8 cellular contexts compared by ENCODE assay signal in genomic region chr9:136138566-136138965, GRCh38. TPM values are rescaled to one million over a fixed set of nuclear protein-coding genes. Genes with fewer than 3 reads are reported as not detected.
DNase-seq lines count a peak whose midpoint lies in the region; ATAC-seq, FAIRE-seq and TF ChIP-seq lines count a peak whose summit lies in the region.

No MANE protein-coding gene starts in this region.

- H2AK5ac ChIP-seq in H1 (ENCODE audit: low read depth, low read length) = no peak overlapping the region

- peak overlapping the region; percentile 81; the same call in 1 of the 2 replicates for H2BK12ac ChIP-seq in H1 (ENCODE audit: low read depth, low read length)

- TF ChIP-seq RAD21 in H1 (IDR thresholded peaks at IDR 0.05 in 1 of 2, conservative IDR thresholded peaks at IDR 0.05 in 1 of 2; ENCODE audit: low read depth in 2 of 2, low read length in 2 of 2) = peak; percentile 68 to 77

- H4K8ac ChIP-seq in H1 (ENCODE audit: extremely low read depth, insufficient read depth, low read length) = peak overlapping the region; percentile 60; the same call in 1 of the 2 replicates

- no peak overlapping the region for H3K23ac ChIP-seq in H1 (ENCODE audit: insufficient read length)

- H4K5ac ChIP-seq in H1 (ENCODE audit: insufficient read length, low read depth, low read length) = peak overlapping the region; percentile 8

- H3K36me3 ChIP-seq in H1 (ENCODE audit: control insufficient read depth in 2 of 4, insufficient read depth in 4 of 4, low read length in 3 of 4) = no peaks in the 10 kb centered on the region
- no peaks in the 10 kb centered on the region for H3K36me3 ChIP-seq in heart left ventricle

- no peak overlapping the region for H3K9ac ChIP-seq in H1 (replicated peaks in 1 of 4; ENCODE audit: extremely low read depth in 1 of 4, low read depth in 3 of 4, low read length in 3 of 4)

- peak overlapping the region; percentile 79 for H2BK120ac ChIP-seq in H1 (replicated peaks; ENCODE audit: low read depth, low read length)

- TF ChIP-seq CTCF in AG10803 (conservative IDR thresholded peaks at IDR 0.05; ENCODE audit: low read length) = peak; percentile 20; the same call in 1 of the 2 replicates
- peak; percentile 55 for TF ChIP-seq CTCF in GM12875 (IDR thresholded peaks at IDR 0.05; ENCODE audit: borderline replicate concordance, insufficient read depth, low read depth, low read length)
- TF ChIP-seq CTCF in H1 (IDR thresholded peaks at IDR 0.05; ENCODE audit: control extremely low read depth in 1 of 3, insufficient read depth in 1 of 3, low read depth in 1 of 3, low read length in 3 of 3) = peak in 2 of 3 experiments; percentile 78 to 95; a peak in 3 of 4 replicates
- peak in 3 of 12 donors; percentile 9 to 26 (median 26) for TF ChIP-seq CTCF in heart left ventricle (IDR thresholded peaks at IDR 0.05)

- ATAC-seq in heart left ventricle (no peak), GM21717 (IDR thresholded peaks at IDR 0.05; ENCODE audit: unreplicated experiment) (no peak)

- peak overlapping the region; percentile 52 for H3K18ac ChIP-seq in H1 (ENCODE audit: extremely low read depth, low read length)

- peaks cover 4 to 10% (median 10%) of the 10 kb centered on the region in 4 experiments; a peak in 6 of 7 replicates for H3K27me3 ChIP-seq in H1 (replicated peaks in 1 of 4; ENCODE audit: control insufficient read depth in 3 of 4, extremely low read depth in 1 of 4, insufficient read depth in 3 of 4, low read length in 3 of 4)
- peaks cover 0 to 49% (median 25%) of the 10 kb centered on the region in 9 donors for H3K27me3 ChIP-seq in heart left ventricle

- H3K56ac ChIP-seq in H1 (replicated peaks; ENCODE audit: insufficient read length, low read depth, low read length) = peak overlapping the region; percentile 70

- FAIRE-seq in H1 (lab: Jason Lieb, UNC) = peak; percentile 81

- no peak overlapping the region for H2BK15ac ChIP-seq in H1 (ENCODE audit: low read length)

- TF ChIP-seq EP300 in H1 (IDR thresholded peaks at IDR 0.05; ENCODE audit: borderline replicate concordance in 1 of 2, low read depth in 2 of 2, low read length in 2 of 2) = no peak

- no peak overlapping the region for H2AFZ ChIP-seq in H1 (ENCODE audit: low read length)

- H3K4ac ChIP-seq in H1 (replicated peaks; ENCODE audit: insufficient read length, low read depth, low read length) = no peak overlapping the region

- peak overlapping the region; percentile 98; the same call in 1 of the 2 replicates for H2BK20ac ChIP-seq in H1 (ENCODE audit: low read length)

- peaks cover under 1% of the 10 kb centered on the region; the same call in 1 of the 2 replicates for H3K23me2 ChIP-seq in H1 (ENCODE audit: low read depth, low read length)

- POLR2A ChIA-PET in H1 (lab: Charles Lee; ENCODE audit: partially characterized antibody) = interaction anchor here (0.8 to 1.2 kb wide), 5 partner anchors 10 to 1439 kb away, joined by 3 to 4 read pairs (median 3); partner anchors contain the start of gene LHX3

- no peaks in the 10 kb centered on the region for H3K79me2 ChIP-seq in H1 (ENCODE audit: control insufficient read depth in 1 of 2, insufficient read depth in 2 of 2, low read length in 2 of 2)

- intact Hi-C loops in heart left ventricle (cut with DNase I) = no loop called here

- H3K4me3 ChIP-seq in AG10803 (ENCODE audit: low read length) = no peak overlapping the region
- H3K4me3 ChIP-seq in GM12875 (ENCODE audit: low read depth, low read length) = no peak overlapping the region
- H3K4me3 ChIP-seq in H1 (ENCODE audit: extremely low read depth in 1 of 4, insufficient read depth in 2 of 4, low read depth in 3 of 4, low read length in 4 of 4) = 0 out of 8 replicates have a peak overlapping the region, but pooled peaks of 1 of the 4 experiments have one; percentile 20
- H3K4me3 ChIP-seq in heart left ventricle = no peak overlapping the region

- 18% methylated on average over 9 of the region's 9 CpGs; no CpG with 5 or more reads in 1 of the 2 experiments for WGBS in H1 (ENCODE audit: extremely low coverage in 1 of 2, insufficient coverage in 1 of 2, insufficient read length in 1 of 2, insufficient replicate concordance in 2 of 2, low coverage in 1 of 2, low lambda C conversion rate in 2 of 2, missing lambda C conversion rate in 1 of 2), 2 experiments
- WGBS in heart left ventricle, 4 donors = 11 to 24% (median 15%) methylated on average over 7 to 9 of the region's 9 CpGs

- peak overlapping the region; percentile 90; the same call in 1 of the 2 replicates for H2BK5ac ChIP-seq in H1 (ENCODE audit: low read depth, low read length)

- TF ChIP-seq POLR2A in H1 (IDR thresholded peaks at IDR 0.05; ENCODE audit: control extremely low read depth in 1 of 2, low read depth in 2 of 2, low read length in 2 of 2) = no peak
- TF ChIP-seq POLR2A in heart left ventricle (IDR thresholded peaks at IDR 0.05) = no peak

- no peaks in the 10 kb centered on the region for H3K79me1 ChIP-seq in H1 (ENCODE audit: low read depth, low read length)

- no peaks in the 10 kb centered on the region for H4K20me1 ChIP-seq in H1 (replicated peaks in 1 of 2; ENCODE audit: control insufficient read depth in 1 of 2, insufficient read depth in 2 of 2, low read length in 2 of 2)

- H3K27ac ChIP-seq in H1 (ENCODE audit: low read depth, low read length) (no peak overlapping the region), heart left ventricle (no peak overlapping the region)

- peak overlapping the region; percentile 86 for H4K91ac ChIP-seq in H1 (replicated peaks; ENCODE audit: insufficient read length, low read length)

- CTCF ChIA-PET in H1 (lab: Charles Lee; ENCODE audit: partially characterized antibody) = interaction anchor here (0.5 to 3.0 kb wide), 51 partner anchors 9 to 572 kb away, joined by 3 to 15 read pairs (median 4); no protein-coding TSS in a partner anchor

- H3K14ac ChIP-seq in H1 (ENCODE audit: insufficient read length) = no peak overlapping the region

- no peak overlapping the region; a peak in 1 of 4 replicates for H3K4me2 ChIP-seq in H1 (ENCODE audit: insufficient read depth in 1 of 2, low read depth in 2 of 2, low read length in 2 of 2)

- H3K4me1 ChIP-seq in H1 (replicated peaks in 1 of 4; ENCODE audit: control insufficient read depth in 3 of 4, insufficient read depth in 4 of 4, low read length in 3 of 4) (peaks cover 3 to 28% (median 18%) of the 10 kb centered on the region in 4 experiments), heart left ventricle (peaks cover 0 to 18% (median 1%) of the 10 kb centered on the region in 12 donors)

- H3K9me3 ChIP-seq in H1 (ENCODE audit: insufficient read depth in 2 of 2, low read depth in 1 of 2, low read length in 1 of 2) (no peaks in the 10 kb centered on the region), heart left ventricle (no peaks in the 10 kb centered on the region)

- DNase-seq in AG10803 (ENCODE audit: low read depth) (no peak), OCI-M1 (lab: John Stamatoyannopoulos, UW) (peak; percentile 29), H1 (ENCODE audit: low read depth in 1 of 2, low spot score in 2 of 2) (peak; percentile 66 to 95), AG20443 (ENCODE audit: low spot score) (no peak), heart left ventricle (no peak)
- peak; percentile 16 for DNase-seq in stimulated activated CD8-positive, alpha-beta memory T cell treated with anti-CD3 and anti-CD28 coated beads, Interleukin-7, amount 100 ng/mL, for 24 hours (ENCODE audit: low read depth)

TF ChIP-seq in H1, 55 proteins besides CTCF, POLR2A, EP300 and RAD21 (continues in another document):
- TF ChIP-seq SP4 (IDR thresholded peaks at IDR 0.05; ENCODE audit: low read length) (no peak), HDAC6 (IDR thresholded peaks at IDR 0.05; ENCODE audit: low read depth, low read length) (no peak), HDAC2 (IDR thresholded peaks at IDR 0.05; ENCODE audit: borderline replicate concordance in 1 of 2, low read depth in 2 of 2, low read length in 2 of 2) (0 out of 4 replicates have a peak, but pooled peaks of 1 of the 2 experiments have one; percentile 32), CREB1 (IDR thresholded peaks at IDR 0.05) (peak; percentile 42; the same call in 1 of the 2 replicates), FOSL1 (IDR thresholded peaks at IDR 0.05; ENCODE audit: insufficient read depth, low read depth, low read length) (no peak), PHF8 (conservative IDR thresholded peaks at IDR 0.05; ENCODE audit: low read depth, low read length) (no peak), SUZ12 (IDR thresholded peaks at IDR 0.05; ENCODE audit: low read length) (no peak), SIN3A (conservative IDR thresholded peaks at IDR 0.05 in 1 of 2, IDR thresholded peaks at IDR 0.05 in 1 of 2; ENCODE audit: low read depth in 1 of 2, low read length in 2 of 2) (no peak), GTF2F1 (IDR thresholded peaks at IDR 0.05; ENCODE audit: borderline replicate concordance, low read depth, low read length) (no peak), MAX (IDR thresholded peaks at IDR 0.05) (peak; percentile 61; the same call in 1 of the 2 replicates), EGR1 (IDR thresholded peaks at IDR 0.05; ENCODE audit: borderline replicate concordance, low read depth, low read length) (no peak)

RNA-seq across cellular contexts. Expression of gene TMEM250, which starts 19.9 kb away (rescaled TPM):
- total RNA-seq in H1 (2021; fragmentation: NEBNext Ultra II Directional; extraction: Animal tissue kit (Norgen Biotek cat#: 25700)) = 34.9 and 35.3 TPM in 2 replicates
- polyA plus RNA-seq in H1 (2011; rRNA removed) (22.3 and 36.1 TPM in 2 replicates), heart left ventricle (10 to 100 TPM; 11.6 to 37.0 TPM)
- 29.7 TPM for polyA plus RNA-seq in H1 (2011; cell fraction: cytosol; rRNA removed)
- 51.9 TPM for polyA plus RNA-seq in H1 (2011; cell fraction: nucleus; rRNA removed)
- 27.3 to 39.7 TPM (median 36.4 TPM) in 4 replicates for polyA plus RNA-seq in H1 (2012, experiment 1 of 2)
- 42.5 TPM for polyA plus RNA-seq in H1 (2012, experiment 2 of 2)
- polyA plus RNA-seq in H1 (2013, experiment 1 of 2) = 22.7 TPM
- polyA plus RNA-seq in H1 (2013, experiment 2 of 2) = 22.4 TPM
- 16.0 TPM in 2 replicates for polyA minus RNA-seq in H1 (2011; rRNA and poly(A)+ RNA removed)
- 31.0 TPM for polyA minus RNA-seq in H1 (2011; cell fraction: cytosol; rRNA and poly(A)+ RNA removed)
- polyA minus RNA-seq in H1 (2011; cell fraction: nucleus; rRNA and poly(A)+ RNA removed) = 33.8 TPM
- total RNA-seq in heart left ventricle = 10 to 100 TPM; 15.5 to 34.3 (median 19.9) TPM

RNA-seq across cellular contexts. Expression of gene NACC2, which starts 43.5 kb away (rescaled TPM):
- total RNA-seq in H1 (2021; fragmentation: NEBNext Ultra II Directional; extraction: Animal tissue kit (Norgen Biotek cat#: 25700)) = 13.6 and 14.0 TPM in 2 replicates
- polyA plus RNA-seq in H1 (2011; rRNA removed) (8.3 and 14.9 TPM in 2 replicates), heart left ventricle (10 to 100 TPM; 17.9 to 39.1 TPM)
- 10.8 TPM for polyA plus RNA-seq in H1 (2011; cell fraction: cytosol; rRNA removed)
- 16.7 TPM for polyA plus RNA-seq in H1 (2011; cell fraction: nucleus; rRNA removed)
- 6.6 to 9.5 TPM (median 8.4 TPM) in 4 replicates for polyA plus RNA-seq in H1 (2012, experiment 1 of 2)
- 5.6 TPM for polyA plus RNA-seq in H1 (2012, experiment 2 of 2)
- 6.3 TPM for polyA plus RNA-seq in H1 (2013, experiment 1 of 2)
- 6.3 TPM for polyA plus RNA-seq in H1 (2013, experiment 2 of 2)
- polyA minus RNA-seq in H1 (2011; rRNA and poly(A)+ RNA removed) = 6.4 and 8.3 TPM in 2 replicates
- 12.7 TPM for polyA minus RNA-seq in H1 (2011; cell fraction: cytosol; rRNA and poly(A)+ RNA removed)
- polyA minus RNA-seq in H1 (2011; cell fraction: nucleus; rRNA and poly(A)+ RNA removed) = 10.0 TPM
- total RNA-seq in heart left ventricle = 10 to 100 TPM; 38.7 to 66.5 (median 47.5) TPM

Comparison
In these comparisons a context has a peak if more than half of its experiments do, and no peak if none do; other contexts are left out.
1. DNase-seq: peak in OCI-M1 (single experiment), H1 (2 of 2) and stimulated activated CD8-positive, alpha-beta memory T cell treated with anti-CD3 and anti-CD28 coated beads, Interleukin-7, amount 100 ng/mL, for 24 hours (single experiment); none in AG10803 (single experiment), AG20443 (single experiment) and heart left ventricle (0 of 5).